Comparison of ENCODE assay signal across 25 cellular contexts in the genomic region with DNA sequence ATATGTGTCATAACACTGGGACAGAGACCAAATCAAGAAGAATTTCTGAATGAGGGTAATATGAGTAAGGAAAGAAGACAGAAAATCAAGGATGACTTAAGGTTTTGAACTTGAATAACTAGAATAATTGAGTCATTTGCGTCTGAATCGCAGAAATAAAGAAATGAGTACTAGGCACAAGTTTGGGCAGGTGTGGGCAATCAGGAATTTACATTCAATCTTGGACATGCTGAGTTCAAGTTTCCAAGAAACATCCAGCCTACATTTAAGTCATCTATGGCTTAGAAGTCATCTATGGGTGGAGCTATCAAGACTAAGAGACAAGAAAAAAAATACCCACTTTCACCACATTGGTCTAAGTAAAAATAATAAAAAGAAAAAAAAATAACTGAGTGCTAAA. TPM values are rescaled to one million over a fixed set of nuclear protein-coding genes. Genes with fewer than 3 reads are reported as not detected.
DNase-seq lines count a peak whose midpoint lies in the region; ATAC-seq, FAIRE-seq and TF ChIP-seq lines count a peak whose summit lies in the region.
"Had no signal": no experiment of that assay in that cellular context is flagged by ENCODE, and none has a peak within 500 bp of the region (broad histone marks: within the 10 kb centered on the region; RNA-seq: fewer than 3 reads in every experiment).

No MANE protein-coding gene starts in this region.

- TF ChIP-seq CTCF in RWPE2 (IDR thresholded peaks at IDR 0.05; ENCODE audit: poor library complexity, severe bottlenecking) (no peak), epithelial cell of esophagus (IDR thresholded peaks at IDR 0.05; ENCODE audit: insufficient read depth, low read depth, low read length, missing control alignments) (no peak), keratinocyte (optimal IDR thresholded peaks at IDR 0.05 in 1 of 3, IDR thresholded peaks at IDR 0.05 in 1 of 3, conservative IDR thresholded peaks at IDR 0.05 in 1 of 3; ENCODE audit: extremely low read depth in 1 of 3, insufficient read depth in 2 of 3, low read length in 3 of 3) (no peak), smooth muscle cell (IDR thresholded peaks at IDR 0.05; ENCODE audit: borderline replicate concordance, insufficient read depth, poor library complexity, severe bottlenecking) (no peak)

- H3K4me1 ChIP-seq in RWPE2 (ENCODE audit: insufficient read depth, poor library complexity, severe bottlenecking) (peaks cover 3% of the 10 kb centered on the region), keratinocyte (ENCODE audit: control insufficient read depth, extremely low read depth, insufficient read depth, low read length) (peaks cover 8% of the 10 kb centered on the region), smooth muscle cell (ENCODE audit: low read depth) (no peaks in the 10 kb centered on the region)
- H3K4me1 ChIP-seq: BE2C had no signal

- TF ChIP-seq POLR2A in GM12892 (IDR thresholded peaks at IDR 0.05; ENCODE audit: low read depth, low read length) = no peak

- H3K36me3 ChIP-seq in RWPE2 (ENCODE audit: low read depth) (no peaks in the 10 kb centered on the region), keratinocyte (ENCODE audit: control insufficient read depth in 2 of 2, extremely low read depth in 1 of 2, insufficient read depth in 2 of 2, low read length in 2 of 2) (no peaks in the 10 kb centered on the region), smooth muscle cell (ENCODE audit: low read depth) (no peaks in the 10 kb centered on the region)
- H3K36me3 ChIP-seq: BE2C had no signal

- H3K27ac ChIP-seq in RWPE2 (ENCODE audit: poor library complexity, severe bottlenecking) (peak overlapping the region; percentile 13), keratinocyte (ENCODE audit: control insufficient read depth, insufficient read depth, low read length) (no peak overlapping the region), smooth muscle cell (ENCODE audit: low read depth) (no peak overlapping the region)
- H3K27ac ChIP-seq: GM23248, HL-60 had no signal

- dilution Hi-C loops in keratinocyte (cut with MboI; ENCODE audit: extremely low pct_ligation_motif_present, low sequenced_read_pairs) = no loop called here

- H3K27me3 ChIP-seq in RWPE2 (ENCODE audit: insufficient read depth, poor library complexity, severe bottlenecking) (no peaks in the 10 kb centered on the region), keratinocyte (ENCODE audit: control insufficient read depth, extremely low read depth, insufficient read depth, low read length) (no peaks in the 10 kb centered on the region), smooth muscle cell (ENCODE audit: low read depth) (no peaks in the 10 kb centered on the region)
- H3K27me3 ChIP-seq: BE2C had no signal

- 59% methylated on average over 2 of the region's 2 CpGs for WGBS in smooth muscle cell (ENCODE audit: low lambda C conversion rate)

- H2AFZ ChIP-seq in keratinocyte (ENCODE audit: control insufficient read depth, low read length) (no peak overlapping the region), smooth muscle cell (ENCODE audit: low read depth) (no peak overlapping the region)
- H2AFZ ChIP-seq: GM23248 had no signal

- no peak for DNase-seq in GM12892 (ENCODE audit: insufficient read length)
- no peak for DNase-seq in RWPE2 (ENCODE audit: low spot score)
- peak; percentile 91 for DNase-seq in epithelial cell of esophagus (ENCODE audit: low read depth)
- peak; percentile 23 for DNase-seq in keratinocyte (ENCODE audit: low read depth, low spot score)
- no peak for DNase-seq in left lobe of liver (ENCODE audit: low spot score)
- DNase-seq in activated CD8-positive, alpha-beta memory T cell treated with anti-CD3 and anti-CD28 coated beads, Interleukin-2, amount 50 U/mL, for 48 hours = no peak
- no peak for DNase-seq in smooth muscle cell (lab: John Stamatoyannopoulos, UW; ENCODE audit: unreplicated experiment)
- DNase-seq: ACHN; BE2C; C1 segment of cervical spinal cord; CD4-positive, CD25-positive, alpha-beta regulatory T cell; CD8-positive, alpha-beta memory T cell; COR-L47; DMS 273 treated with DMSO at 0.1 percent for 48 hours; DMS53; DND-41; EL; GM23248; HCEC 1CT; IMR-90 had no signal

- peak; percentile 83 for ATAC-seq in RWPE2 (ENCODE audit: low read depth)
- no peak for ATAC-seq in left lobe of liver
- ATAC-seq: GM12878 had no signal

- H3K9ac ChIP-seq in keratinocyte (ENCODE audit: control insufficient read depth, extremely low read depth, insufficient read depth, low read length) (no peak overlapping the region), smooth muscle cell (ENCODE audit: low read depth) (no peak overlapping the region)
- H3K9ac ChIP-seq: GM23248 had no signal

- H3K4me3 ChIP-seq in RWPE2 (ENCODE audit: severe bottlenecking) = no peak overlapping the region
- H3K4me3 ChIP-seq in epithelial cell of esophagus (ENCODE audit: low read length) = no peak overlapping the region
- H3K4me3 ChIP-seq in keratinocyte (ENCODE audit: control insufficient read depth in 2 of 3, extremely low read depth in 1 of 3, insufficient read depth in 2 of 3, low read depth in 1 of 3, low read length in 3 of 3) = no peak overlapping the region
- H3K4me3 ChIP-seq in smooth muscle cell = no peak overlapping the region
- H3K4me3 ChIP-seq: GM12878, GM23248 had no signal

- no peaks in the 10 kb centered on the region for H3K9me1 ChIP-seq in keratinocyte (ENCODE audit: control insufficient read depth, extremely low read depth, insufficient read depth, low read length)

- H3K4me2 ChIP-seq in keratinocyte (ENCODE audit: control insufficient read depth, extremely low read depth, insufficient read depth, low read depth, low read length) (peak overlapping the region; percentile 18), smooth muscle cell (no peak overlapping the region)

- H3K79me2 ChIP-seq in keratinocyte (ENCODE audit: control insufficient read depth, insufficient read depth, low read length) = no peaks in the 10 kb centered on the region
- no peaks in the 10 kb centered on the region for H3K79me2 ChIP-seq in smooth muscle cell (ENCODE audit: low read depth)

- H3F3A ChIP-seq in smooth muscle cell (ENCODE audit: low read depth) = no peaks in the 10 kb centered on the region

- FAIRE-seq in GM12892 (lab: Jason Lieb, UNC) = peak; percentile 58
- FAIRE-seq in keratinocyte (lab: Jason Lieb, UNC) = peak; percentile 76
- FAIRE-seq: GM12878, GM19239, H54, HTR-8/SVneo had no signal

- no peaks in the 10 kb centered on the region for H3K9me3 ChIP-seq in RWPE2 (ENCODE audit: severe bottlenecking)
- no peaks in the 10 kb centered on the region for H3K9me3 ChIP-seq in keratinocyte (ENCODE audit: control insufficient read depth, low read depth, low read length)
- no peaks in the 10 kb centered on the region for H3K9me3 ChIP-seq in smooth muscle cell (replicated peaks; ENCODE audit: low read depth)
- H3K9me3 ChIP-seq: BE2C had no signal

- H4K20me1 ChIP-seq in keratinocyte (ENCODE audit: control insufficient read depth, extremely low read depth, insufficient read depth, low read length) (no peaks in the 10 kb centered on the region), smooth muscle cell (ENCODE audit: low read depth) (no peaks in the 10 kb centered on the region)

RNA-seq across cellular contexts. Expression of a gene that starts 30.4 kb away (rescaled TPM):
- 9.1 TPM for polyA plus RNA-seq in GM12892 (2012; ENCODE audit: missing spikeins)
- polyA plus RNA-seq in keratinocyte (13.2 to 22.9 TPM (median 16.1 TPM) in 3 replicates), smooth muscle cell (7.4 and 10.0 TPM in 2 replicates)
- 12.4 TPM for polyA plus RNA-seq in keratinocyte (2011; ENCODE audit: low read depth)
- polyA plus RNA-seq in keratinocyte (2011; cell fraction: cytosol; rRNA removed) = 7.8 and 14.7 TPM in 2 replicates
- polyA plus RNA-seq in keratinocyte (2011; cell fraction: nucleus; rRNA removed) = 27.2 and 35.4 TPM in 2 replicates
- polyA plus RNA-seq in keratinocyte (2012; ENCODE audit: low replicate concordance) = 7.2 and 11.8 TPM in 2 replicates
- polyA minus RNA-seq in keratinocyte = 3.1 to 29.3 TPM (median 13.2 TPM) in 3 replicates
- 14.8 TPM for polyA minus RNA-seq in keratinocyte (2011; cell fraction: cytosol; rRNA and poly(A)+ RNA removed)
- 26.8 and 47.5 TPM in 2 replicates for polyA minus RNA-seq in keratinocyte (2011; cell fraction: nucleus; rRNA and poly(A)+ RNA removed)
- total RNA-seq in left lobe of liver (5.6 TPM), smooth muscle cell (18.4 and 20.0 TPM in 2 replicates)

Comparison
In these comparisons a context has a peak if more than half of its experiments do, and no peak if none do; other contexts are left out.
1. DNase-seq: peak in epithelial cell of esophagus (single experiment) and keratinocyte (single experiment); none in GM12892 (single experiment), RWPE2 (single experiment), left lobe of liver (single experiment), activated CD8-positive, alpha-beta memory T cell treated with anti-CD3 and anti-CD28 coated beads, Interleukin-2, amount 50 U/mL, for 48 hours (single experiment) and smooth muscle cell (single experiment).